8 cellular contexts compared by ENCODE assay signal in genomic region chr7:129612112-129613015, GRCh38.
DNase-seq lines count a peak whose midpoint lies in the region; ATAC-seq and TF ChIP-seq lines count a peak whose summit lies in the region.

No MANE protein-coding gene starts in this region.

- H3K27ac ChIP-seq in BLaER1 (peak overlapping the region; percentile 98), HUES48 (ENCODE audit: low read depth, low read length) (peak overlapping the region; percentile 99), SU-DHL-6 (ENCODE audit: low read depth, low read length) (peak overlapping the region; percentile 72)

- H3K27me3 ChIP-seq in BLaER1: no peaks in the 10 kb centered on the region
- no peaks in the 10 kb centered on the region for H3K27me3 ChIP-seq in HUES48 (ENCODE audit: control insufficient read depth, insufficient read depth, low read length)
- H3K27me3 ChIP-seq in SU-DHL-6 (ENCODE audit: low read length): no peaks in the 10 kb centered on the region

- peaks cover 9% of the 10 kb centered on the region; the same call in 1 of the 2 replicates for H3F3A ChIP-seq in SU-DHL-6 (ENCODE audit: insufficient read depth)

- H3K4me2 ChIP-seq in BLaER1 (peak overlapping the region; percentile 97), SU-DHL-6 (ENCODE audit: low read depth, low read length, poor library complexity, severe bottlenecking) (peak overlapping the region; percentile 77)

- ATAC-seq in GM19395 (IDR thresholded peaks at IDR 0.05; ENCODE audit: unreplicated experiment): peak; percentile 20

- H3K9ac ChIP-seq in BLaER1 (peak overlapping the region; percentile 96), HUES48 (ENCODE audit: low read depth, low read length) (peak overlapping the region; percentile 98), SU-DHL-6 (ENCODE audit: low read length) (peak overlapping the region; percentile 95)

- H3K9me3 ChIP-seq in BLaER1: no peaks in the 10 kb centered on the region
- H3K9me3 ChIP-seq in HUES48 (ENCODE audit: control insufficient read depth, insufficient read depth, low read length): no peaks in the 10 kb centered on the region
- H3K9me3 ChIP-seq in SU-DHL-6 (ENCODE audit: insufficient read depth, low read length): no peaks in the 10 kb centered on the region

- H3K4me3 ChIP-seq in BLaER1 (peak overlapping the region; percentile 91), HUES48 (ENCODE audit: low read depth, low read length) (peak overlapping the region; percentile 85), SU-DHL-6 (ENCODE audit: insufficient read depth, low read length, poor library complexity, severe bottlenecking) (peak overlapping the region; percentile 96), astrocyte of the cerebellum (ENCODE audit: low read depth, low read length) (peak overlapping the region; percentile 90)

- H3K79me2 ChIP-seq in SU-DHL-6 (ENCODE audit: insufficient read depth, low read length): peaks cover 71% of the 10 kb centered on the region

- H2AFZ ChIP-seq in SU-DHL-6 (ENCODE audit: low read depth, low read length, severe bottlenecking): no peak overlapping the region

- H3K36me3 ChIP-seq in BLaER1 (peaks cover 27% of the 10 kb centered on the region), HUES48 (ENCODE audit: control insufficient read depth, insufficient read depth, low read length) (peaks cover 16% of the 10 kb centered on the region), SU-DHL-6 (ENCODE audit: low read length) (0 out of 2 replicates have a peak, but pooled peaks cover 4% of the 10 kb centered on the region)

- H4K20me1 ChIP-seq in BLaER1 (peaks cover 54% of the 10 kb centered on the region), SU-DHL-6 (ENCODE audit: low read depth, low read length) (peaks cover 15% of the 10 kb centered on the region)

- in situ Hi-C loops in astrocyte of the cerebellum (cut with HindIII; ENCODE audit: low sequenced_read_pairs): no loop called here

- H3K4me1 ChIP-seq in BLaER1 (peaks cover 64% of the 10 kb centered on the region), HUES48 (ENCODE audit: control insufficient read depth, insufficient read depth, low read length) (peaks cover 25% of the 10 kb centered on the region)

- DNase-seq in astrocyte of the cerebellum (ENCODE audit: low read depth): peak; percentile 19
- DNase-seq in hypothalamus (lab: John Stamatoyannopoulos, UW): peak in 38 of 51 donors; percentile 6 to 69 (median 34)
- peak; percentile 73 for DNase-seq in retina
- no peak for DNase-seq in NCI-H2029 treated with DMSO at 0.1 percent for 48 hours (lab: John Stamatoyannopoulos, UW)

- peak; percentile 85 for TF ChIP-seq CTCF in SU-DHL-6 (IDR thresholded peaks at IDR 0.05; ENCODE audit: insufficient read depth, low read length, poor library complexity, severe bottlenecking)
- TF ChIP-seq CTCF in astrocyte of the cerebellum (IDR thresholded peaks at IDR 0.05; ENCODE audit: low read depth, low read length, missing control alignments): peak; percentile 75

- H3K9me2 ChIP-seq in SU-DHL-6 (replicated peaks; ENCODE audit: insufficient read depth, low read length): no peaks in the 10 kb centered on the region
